ENCODE assay signal across 26 cellular contexts in the genomic region with DNA sequence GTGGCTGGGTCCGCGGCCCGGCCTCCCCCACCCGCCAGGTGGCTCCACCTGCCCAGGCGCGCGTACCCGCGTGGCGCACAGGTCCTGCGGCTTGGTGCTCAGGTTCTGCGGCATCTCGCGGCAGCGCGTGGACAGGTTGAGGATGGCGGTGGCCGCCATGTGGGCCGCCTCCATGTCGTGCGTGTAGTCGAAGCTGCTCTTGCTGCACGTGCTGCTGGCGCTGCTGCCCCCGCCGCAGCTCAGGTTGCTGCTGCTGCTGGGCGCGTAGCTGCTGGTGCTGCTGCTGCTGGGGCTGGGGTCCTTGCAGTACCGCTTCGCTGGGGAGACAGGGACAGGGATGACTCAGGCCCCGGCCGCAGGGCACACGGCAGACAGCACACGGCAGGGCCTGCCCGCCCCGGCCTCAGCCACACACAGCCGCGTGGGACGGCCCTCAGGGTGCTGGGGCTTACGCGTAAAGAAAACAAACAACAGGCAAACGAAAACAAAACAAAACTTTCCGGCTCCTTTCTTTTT.
"Had no signal": no experiment of that assay in that cellular context is flagged by ENCODE, and none has a peak within 500 bp of the region (broad histone marks: within the 10 kb centered on the region; RNA-seq: fewer than 3 reads in every experiment).

No MANE protein-coding gene starts in this region.

- H3K9me3 Mint-ChIP-seq: activated CD4-positive, alpha-beta T cell treated with anti-CD3 and anti-CD28 coated beads, Interleukin-2, amount 10 ng/mL, durations not matched to agents 7 days and 5 days; activated CD8-positive, alpha-beta T cell treated with anti-CD3 and anti-CD28 coated beads for 36 hours; activated naive CD8-positive, alpha-beta T cell treated with anti-CD3 and anti-CD28 coated beads, Interleukin-2, amount 50 U/mL, for 24 hours; activated T-cell treated with anti-CD3 and anti-CD28 coated beads, Interleukin-2, amount 50 U/mL, for 4 hours; activated T-helper 17 cell treated with anti-CD3 and anti-CD28 coated beads, Interleukin-2, amount 50 U/mL, for 72 hours; naive B cell had no signal

- H3K4me3 Mint-ChIP-seq: activated CD4-positive, alpha-beta T cell treated with anti-CD3 and anti-CD28 coated beads, Interleukin-2, amount 10 ng/mL, durations not matched to agents 7 days and 5 days; activated CD8-positive, alpha-beta T cell treated with anti-CD3 and anti-CD28 coated beads for 36 hours; activated naive CD8-positive, alpha-beta T cell treated with anti-CD3 and anti-CD28 coated beads, Interleukin-2, amount 50 U/mL, for 24 hours; activated T-cell treated with anti-CD3 and anti-CD28 coated beads, Interleukin-2, amount 50 U/mL, for 4 hours; activated T-helper 17 cell treated with anti-CD3 and anti-CD28 coated beads, Interleukin-2, amount 50 U/mL, for 72 hours; mesothelial cell of epicardium; nephron progenitor cell; T-helper 17 cell had no signal

- H3K4me2 ChIP-seq: smooth muscle cell had no signal

- ATAC-seq: activated CD8-positive, alpha-beta T cell treated with anti-CD3 and anti-CD28 coated beads for 36 hours; activated naive CD8-positive, alpha-beta T cell treated with anti-CD3 and anti-CD28 coated beads, Interleukin-2, amount 50 U/mL, for 24 hours; activated T-cell treated with anti-CD3 and anti-CD28 coated beads, Interleukin-2, amount 50 U/mL, for 4 hours; activated T-helper 17 cell treated with anti-CD3 and anti-CD28 coated beads, Interleukin-2, amount 50 U/mL, for 72 hours; left lung; pancreas; psoas muscle; T-helper 17 cell had no signal

- H3K27me3 ChIP-seq: pancreas, transverse colon had no signal

- H3K27ac ChIP-seq: coronary artery, left lung, pancreas, psoas muscle, transverse colon had no signal

- H3K9me3 ChIP-seq: left lung, pancreas, psoas muscle, transverse colon had no signal

- H3K36me3 ChIP-seq: left lung, pancreas, transverse colon had no signal

- DNase-seq: activated CD4-positive, alpha-beta T cell treated with anti-CD3 and anti-CD28 coated beads for 1 hour; activated CD4-positive, alpha-beta T cell treated with anti-CD3 and anti-CD28 coated beads, Interleukin-2, amount 10 ng/mL, durations not matched to agents 7 days and 5 days; activated CD8-positive, alpha-beta T cell treated with anti-CD3 and anti-CD28 coated beads for 36 hours; activated gamma-delta T cell treated with Interleukin-2 at 50 U/mL for 16 hours; activated naive CD4-positive, alpha-beta T cell treated with anti-CD3 and anti-CD28 coated beads, Interleukin-2, amount 50 U/mL, for 16 hours; activated naive CD8-positive, alpha-beta T cell treated with anti-CD3 and anti-CD28 coated beads, Interleukin-2, amount 50 U/mL, for 24 hours; activated T-cell treated with anti-CD3 and anti-CD28 coated beads, Interleukin-2, amount 50 U/mL, for 4 hours; amygdala; cerebellar nuclear complex; dorsolateral prefrontal cortex; effector memory CD4-positive, alpha-beta T cell; left lung; mammary epithelial cell; naive B cell; nephron progenitor cell; pancreas; psoas muscle; stimulated activated CD4-positive, alpha-beta T cell treated with anti-CD3 and anti-CD28 coated beads, Interleukin-15, amount 100 ng/mL, for 24 hours; stimulated activated naive CD4-positive, alpha-beta T cell treated with Interleukin-2 at 50 U/mL for 16 hours; T-helper 17 cell; T1000; transverse colon had no signal

- H3K27ac Mint-ChIP-seq: activated CD4-positive, alpha-beta T cell treated with anti-CD3 and anti-CD28 coated beads, Interleukin-2, amount 10 ng/mL, durations not matched to agents 7 days and 5 days; activated CD8-positive, alpha-beta T cell treated with anti-CD3 and anti-CD28 coated beads for 36 hours; activated naive CD8-positive, alpha-beta T cell treated with anti-CD3 and anti-CD28 coated beads, Interleukin-2, amount 50 U/mL, for 24 hours; activated T-helper 17 cell treated with anti-CD3 and anti-CD28 coated beads, Interleukin-2, amount 50 U/mL, for 72 hours; mesothelial cell of epicardium; T-helper 17 cell had no signal

- H3K4me1 ChIP-seq: left lung, pancreas, psoas muscle, transverse colon had no signal

- H3K36me3 Mint-ChIP-seq: mesothelial cell of epicardium, naive B cell had no signal

- H3K4me3 ChIP-seq: coronary artery, dorsolateral prefrontal cortex, left lung, pancreas, psoas muscle, smooth muscle cell, transverse colon had no signal

- H3K4me1 Mint-ChIP-seq: activated CD4-positive, alpha-beta T cell treated with anti-CD3 and anti-CD28 coated beads, Interleukin-2, amount 10 ng/mL, durations not matched to agents 7 days and 5 days; activated naive CD8-positive, alpha-beta T cell treated with anti-CD3 and anti-CD28 coated beads, Interleukin-2, amount 50 U/mL, for 24 hours; activated T-helper 17 cell treated with anti-CD3 and anti-CD28 coated beads, Interleukin-2, amount 50 U/mL, for 72 hours; mesothelial cell of epicardium; naive B cell; T-helper 17 cell had no signal
